In the genomic region with DNA sequence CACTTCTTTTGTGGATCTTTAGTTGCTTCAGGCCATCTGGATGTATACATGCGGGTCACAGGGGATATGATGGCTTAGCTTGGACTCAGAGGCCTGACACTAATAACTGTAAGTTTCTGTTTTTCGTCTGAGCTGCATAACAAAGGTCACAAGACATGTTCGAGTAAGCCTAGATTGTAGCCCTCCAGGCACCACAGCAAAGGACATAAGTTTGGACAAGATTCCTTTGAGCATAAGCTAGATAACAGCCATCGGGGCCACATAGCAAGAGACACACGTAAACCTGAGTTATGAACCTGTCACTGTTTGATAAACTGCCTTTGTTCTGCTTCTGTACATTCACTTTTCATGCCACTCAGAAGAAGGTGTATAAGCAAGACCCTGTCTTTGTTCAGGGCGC, we compare ENCODE assay signal across 36 cellular contexts. TPM values are rescaled to one million over a fixed set of nuclear protein-coding genes. Genes with fewer than 3 reads are reported as not detected.
"Had no signal": no experiment of that assay in that cellular context is flagged by ENCODE, and none has a peak within 500 bp of the region (broad histone marks: within the 10 kb centered on the region; RNA-seq: fewer than 3 reads in every experiment).

No MANE protein-coding gene starts in this region.

- H3K4me3 ChIP-seq: adrenal gland, body of pancreas, colonic mucosa, esophagus squamous epithelium had no signal

- H3K9me3 ChIP-seq: adrenal gland, body of pancreas, colonic mucosa had no signal

- H3K9me3 Mint-ChIP-seq: activated CD4-positive, alpha-beta memory T cell treated with anti-CD3 and anti-CD28 coated beads for 36 hours; activated CD4-positive, alpha-beta T cell treated with anti-CD3 and anti-CD28 coated beads, Interleukin-2, amount 10 ng/mL, durations not matched to agents 24 days and 14 days; activated naive CD4-positive, alpha-beta T cell treated with anti-CD3 and anti-CD28 coated beads for 36 hours; activated naive CD4-positive, alpha-beta T cell treated with anti-CD3 and anti-CD28 coated beads, Interleukin-2, amount 50 U/mL, for 24 hours; activated naive CD8-positive, alpha-beta T cell treated with anti-CD3 and anti-CD28 coated beads, Interleukin-2, amount 50 U/mL, for 24 hours; activated T-helper 1 cell treated with anti-CD3 and anti-CD28 coated beads, Interleukin-12 subunit alpha, Interleukin-12 subunit beta, Interleukin-2, Interleukin-4 antibody, amounts not matched to agents 30 ng/mL and 10 ng/mL and 1 ng/mL, durations not matched to agents 14 hours and 24 hours and 36 hours; activated T-helper 2 cell treated with anti-CD3 and anti-CD28 coated beads, Interferon-gamma antibody, Interleukin-2, Interleukin-4, amounts not matched to agents 10 μg/mL and 5 μg/mL and 100 μg/mL, durations not matched to agents 14 hours and 24 hours and 36 hours had no signal

- H3K27me3 ChIP-seq: body of pancreas, colonic mucosa had no signal

- H3K4me1 ChIP-seq: adrenal gland, body of pancreas, colonic mucosa had no signal

- DNase-seq: activated CD4-positive, alpha-beta memory T cell treated with anti-CD3 and anti-CD28 coated beads for 36 hours; activated CD4-positive, alpha-beta T cell treated with anti-CD3 and anti-CD28 coated beads for 36 hours; activated CD4-positive, alpha-beta T cell treated with anti-CD3 and anti-CD28 coated beads, Interleukin-2, amount 10 ng/mL, durations not matched to agents 24 days and 14 days; activated CD4-positive, CD25-positive, alpha-beta regulatory T cell; activated CD4-positive, CD25-positive, alpha-beta regulatory T cell treated with anti-CD3 and anti-CD28 coated beads, Interleukin-2, amount 50 U/mL, for 72 hours; activated CD8-positive, alpha-beta memory T cell treated with anti-CD3 and anti-CD28 coated beads, Interleukin-2, amount 10 ng/mL, durations not matched to agents 7 days and 5 days; activated CD8-positive, alpha-beta memory T cell treated with anti-CD3 and anti-CD28 coated beads, Interleukin-2, amount 50 U/mL, for 4 hours; activated CD8-positive, alpha-beta T cell treated with anti-CD3 and anti-CD28 coated beads, Interleukin-2, amount 10 ng/mL, durations not matched to agents 7 days and 5 days; activated effector memory CD4-positive, alpha-beta T cell treated with anti-CD3 and anti-CD28 coated beads, Interleukin-2, amount 50 U/mL, for 16 hours; activated naive CD4-positive, alpha-beta T cell treated with anti-CD3 and anti-CD28 coated beads for 36 hours; activated naive CD8-positive, alpha-beta T cell treated with anti-CD3 and anti-CD28 coated beads for 36 hours; activated naive CD8-positive, alpha-beta T cell treated with anti-CD3 and anti-CD28 coated beads, Interleukin-2, amount 50 U/mL, for 24 hours; activated T-cell treated with anti-CD3 and anti-CD28 coated beads, Interleukin-2, amount 50 U/mL, for 1 hour; activated T-cell treated with anti-CD3 and anti-CD28 coated beads, Interleukin-2, amount 50 U/mL, for 48 hours; adrenal gland; amygdala; aorta; body of pancreas; central memory CD4-positive, alpha-beta T cell; cerebellar nuclear complex; colonic mucosa; effector CD8-positive, alpha-beta T cell; esophagus squamous epithelium; T-helper 2 cell had no signal

- H3K36me3 Mint-ChIP-seq: activated CD4-positive, alpha-beta memory T cell treated with anti-CD3 and anti-CD28 coated beads for 36 hours; activated CD8-positive, alpha-beta memory T cell treated with anti-CD3 and anti-CD28 coated beads, Interleukin-2, amount 10 ng/mL, durations not matched to agents 7 days and 5 days; activated naive CD4-positive, alpha-beta T cell treated with anti-CD3 and anti-CD28 coated beads, Interleukin-2, amount 50 U/mL, for 24 hours; activated naive CD8-positive, alpha-beta T cell treated with anti-CD3 and anti-CD28 coated beads for 36 hours had no signal

- ATAC-seq: activated CD4-positive, alpha-beta T cell treated with anti-CD3 and anti-CD28 coated beads for 36 hours; activated CD8-positive, alpha-beta memory T cell treated with anti-CD3 and anti-CD28 coated beads, Interleukin-2, amount 10 ng/mL, durations not matched to agents 7 days and 5 days; activated CD8-positive, alpha-beta T cell treated with anti-CD3 and anti-CD28 coated beads, Interleukin-2, amount 10 ng/mL, durations not matched to agents 7 days and 5 days; activated naive CD8-positive, alpha-beta T cell treated with anti-CD3 and anti-CD28 coated beads, Interleukin-2, amount 50 U/mL, for 24 hours; body of pancreas had no signal

- H3K4me3 Mint-ChIP-seq: activated CD4-positive, alpha-beta memory T cell treated with anti-CD3 and anti-CD28 coated beads for 36 hours; activated CD4-positive, alpha-beta T cell treated with anti-CD3 and anti-CD28 coated beads for 36 hours; activated CD4-positive, alpha-beta T cell treated with anti-CD3 and anti-CD28 coated beads, Interleukin-2, amount 10 ng/mL, durations not matched to agents 24 days and 14 days; activated CD8-positive, alpha-beta memory T cell treated with anti-CD3 and anti-CD28 coated beads, Interleukin-2, amount 10 ng/mL, durations not matched to agents 7 days and 5 days; activated CD8-positive, alpha-beta T cell treated with anti-CD3 and anti-CD28 coated beads, Interleukin-2, amount 10 ng/mL, durations not matched to agents 7 days and 5 days; activated naive CD4-positive, alpha-beta T cell treated with anti-CD3 and anti-CD28 coated beads for 36 hours; activated naive CD4-positive, alpha-beta T cell treated with anti-CD3 and anti-CD28 coated beads, Interleukin-2, amount 50 U/mL, for 24 hours; activated naive CD8-positive, alpha-beta T cell treated with anti-CD3 and anti-CD28 coated beads for 36 hours; activated naive CD8-positive, alpha-beta T cell treated with anti-CD3 and anti-CD28 coated beads, Interleukin-2, amount 50 U/mL, for 24 hours; activated T-helper 1 cell treated with anti-CD3 and anti-CD28 coated beads, Interleukin-12 subunit alpha, Interleukin-12 subunit beta, Interleukin-2, Interleukin-4 antibody, amounts not matched to agents 30 ng/mL and 10 ng/mL and 1 ng/mL, durations not matched to agents 14 hours and 24 hours and 36 hours had no signal

- H3K36me3 ChIP-seq: adrenal gland, colonic mucosa, esophagus squamous epithelium had no signal

- H3K27ac ChIP-seq: adrenal gland, body of pancreas, colonic mucosa, epithelial cell of prostate, esophagus squamous epithelium had no signal

- H3K27ac Mint-ChIP-seq: activated CD4-positive, alpha-beta memory T cell treated with anti-CD3 and anti-CD28 coated beads for 36 hours; activated CD4-positive, alpha-beta T cell treated with anti-CD3 and anti-CD28 coated beads for 36 hours; activated CD4-positive, alpha-beta T cell treated with anti-CD3 and anti-CD28 coated beads, Interleukin-2, amount 10 ng/mL, durations not matched to agents 24 days and 14 days; activated CD8-positive, alpha-beta memory T cell treated with anti-CD3 and anti-CD28 coated beads, Interleukin-2, amount 10 ng/mL, durations not matched to agents 7 days and 5 days; activated CD8-positive, alpha-beta T cell treated with anti-CD3 and anti-CD28 coated beads, Interleukin-2, amount 10 ng/mL, durations not matched to agents 7 days and 5 days; activated naive CD4-positive, alpha-beta T cell treated with anti-CD3 and anti-CD28 coated beads for 36 hours; activated naive CD4-positive, alpha-beta T cell treated with anti-CD3 and anti-CD28 coated beads, Interleukin-2, amount 50 U/mL, for 24 hours; activated naive CD8-positive, alpha-beta T cell treated with anti-CD3 and anti-CD28 coated beads for 36 hours; activated naive CD8-positive, alpha-beta T cell treated with anti-CD3 and anti-CD28 coated beads, Interleukin-2, amount 50 U/mL, for 24 hours; activated T-helper 1 cell treated with anti-CD3 and anti-CD28 coated beads, Interleukin-12 subunit alpha, Interleukin-12 subunit beta, Interleukin-2, Interleukin-4 antibody, amounts not matched to agents 30 ng/mL and 10 ng/mL and 1 ng/mL, durations not matched to agents 14 hours and 24 hours and 36 hours; activated T-helper 2 cell treated with anti-CD3 and anti-CD28 coated beads, Interferon-gamma antibody, Interleukin-2, Interleukin-4, amounts not matched to agents 10 μg/mL and 5 μg/mL and 100 μg/mL, durations not matched to agents 14 hours and 24 hours and 36 hours had no signal

RNA-seq across cellular contexts. Expression of gene IGFL3, which starts 14.6 kb away (rescaled TPM):
- total RNA-seq: activated CD4-positive, alpha-beta memory T cell treated with anti-CD3 and anti-CD28 coated beads for 36 hours; activated CD4-positive, alpha-beta T cell treated with anti-CD3 and anti-CD28 coated beads for 36 hours; activated CD4-positive, alpha-beta T cell treated with anti-CD3 and anti-CD28 coated beads, Interleukin-2, amount 10 ng/mL, durations not matched to agents 24 days and 14 days; activated CD8-positive, alpha-beta memory T cell treated with anti-CD3 and anti-CD28 coated beads for 36 hours; activated CD8-positive, alpha-beta memory T cell treated with anti-CD3 and anti-CD28 coated beads, Interleukin-2, amount 10 ng/mL, durations not matched to agents 7 days and 5 days; activated CD8-positive, alpha-beta T cell treated with anti-CD3 and anti-CD28 coated beads, Interleukin-2, amount 10 ng/mL, durations not matched to agents 7 days and 5 days; activated naive CD4-positive, alpha-beta T cell treated with anti-CD3 and anti-CD28 coated beads for 36 hours; activated naive CD8-positive, alpha-beta T cell treated with anti-CD3 and anti-CD28 coated beads for 36 hours; activated T-helper 1 cell treated with anti-CD3 and anti-CD28 coated beads, Interleukin-12 subunit alpha, Interleukin-12 subunit beta, Interleukin-2, Interleukin-4 antibody, amounts not matched to agents 30 ng/mL and 10 ng/mL and 1 ng/mL, durations not matched to agents 14 hours and 24 hours and 36 hours; activated T-helper 2 cell treated with anti-CD3 and anti-CD28 coated beads, Interferon-gamma antibody, Interleukin-2, Interleukin-4, amounts not matched to agents 10 μg/mL and 5 μg/mL and 100 μg/mL, durations not matched to agents 14 hours and 24 hours and 36 hours; adrenal gland; aorta; body of pancreas; colonic mucosa; dermis microvascular lymphatic vessel endothelial cell; endothelial cell of umbilical vein; esophagus squamous epithelium; fibroblast of lung; fibroblast of villous mesenchyme; frontal cortex; T-helper 1 cell treated with Interleukin-12 subunit alpha and Interleukin-12 subunit beta and Interleukin-4 antibody, amounts not matched to agents 30 ng/mL and 1 ng/mL, for 36 hours had no signal
- polyA plus RNA-seq: adrenal gland, aorta, endothelial cell of umbilical vein, esophagus, fibroblast of lung had no signal

RNA-seq across cellular contexts. Expression of gene IGFL2, which starts 38.2 kb away (rescaled TPM):
- total RNA-seq: activated CD4-positive, alpha-beta memory T cell treated with anti-CD3 and anti-CD28 coated beads for 36 hours; activated CD4-positive, alpha-beta T cell treated with anti-CD3 and anti-CD28 coated beads for 36 hours; activated CD8-positive, alpha-beta memory T cell treated with anti-CD3 and anti-CD28 coated beads for 36 hours; activated CD8-positive, alpha-beta memory T cell treated with anti-CD3 and anti-CD28 coated beads, Interleukin-2, amount 10 ng/mL, durations not matched to agents 7 days and 5 days; activated CD8-positive, alpha-beta T cell treated with anti-CD3 and anti-CD28 coated beads, Interleukin-2, amount 10 ng/mL, durations not matched to agents 7 days and 5 days; activated naive CD4-positive, alpha-beta T cell treated with anti-CD3 and anti-CD28 coated beads for 36 hours; activated naive CD8-positive, alpha-beta T cell treated with anti-CD3 and anti-CD28 coated beads for 36 hours; adrenal gland; body of pancreas; dermis microvascular lymphatic vessel endothelial cell; endothelial cell of umbilical vein; esophagus squamous epithelium; fibroblast of lung; fibroblast of villous mesenchyme; T-helper 1 cell treated with Interleukin-12 subunit alpha and Interleukin-12 subunit beta and Interleukin-4 antibody, amounts not matched to agents 30 ng/mL and 1 ng/mL, for 36 hours had no signal
- polyA plus RNA-seq: adrenal gland, aorta, endothelial cell of umbilical vein, fibroblast of lung had no signal
